Comparison of ENCODE assay signal across 11 cellular contexts in the genomic region with DNA sequence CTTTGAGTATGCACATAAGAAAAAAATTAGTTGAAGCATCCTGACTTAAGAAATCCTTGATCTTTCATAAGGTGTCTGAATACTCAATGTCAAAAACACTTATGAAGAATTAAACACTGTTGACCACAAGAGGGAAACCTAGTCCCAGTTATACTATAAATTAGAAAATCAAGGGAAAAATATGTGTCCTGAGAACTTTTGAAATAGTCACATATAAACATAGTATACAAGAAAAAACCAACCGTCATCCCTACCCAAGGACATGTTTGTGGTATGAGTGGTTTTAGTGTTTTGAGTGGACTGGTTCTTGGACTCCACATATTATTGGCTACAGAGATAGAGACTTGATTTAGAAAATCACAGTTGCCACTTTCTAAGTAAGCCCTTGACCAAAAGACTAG. TPM values are rescaled to one million over a fixed set of nuclear protein-coding genes. Genes with fewer than 3 reads are reported as not detected.
DNase-seq lines count a peak whose midpoint lies in the region; ATAC-seq, FAIRE-seq and TF ChIP-seq lines count a peak whose summit lies in the region.
"Had no signal": no experiment of that assay in that cellular context is flagged by ENCODE, and none has a peak within 500 bp of the region (broad histone marks: within the 10 kb centered on the region; RNA-seq: fewer than 3 reads in every experiment).

No MANE protein-coding gene starts in this region.

- no peaks in the 10 kb centered on the region for H3K9me3 ChIP-seq in CD4-positive, alpha-beta T cell (ENCODE audit: control insufficient read depth, low read length)
- no peaks in the 10 kb centered on the region for H3K9me3 ChIP-seq in astrocyte (ENCODE audit: insufficient read depth, low read depth, low read length)
- no peaks in the 10 kb centered on the region for H3K9me3 ChIP-seq in HepG2 (ENCODE audit: low read length)
- H3K9me3 ChIP-seq in stomach = no peaks in the 10 kb centered on the region

- WGBS in HepG2 (ENCODE audit: low lambda C conversion rate) = 0% methylated on average over 1 of the region's 1 CpG
- 0 to 5% (median 3%) methylated on average over 1 of the region's 1 CpG for WGBS in stomach, 5 donors

- TF ChIP-seq EP300 in HepG2 (IDR thresholded peaks at IDR 0.05; ENCODE audit: low read depth in 2 of 2, low read length in 2 of 2) = no peak
- TF ChIP-seq EP300 in HepG2 (CRISPR knock-in tag; IDR thresholded peaks at IDR 0.05; ENCODE audit: borderline replicate concordance) = no peak
- TF ChIP-seq EP300 in stomach (IDR thresholded peaks at IDR 0.05) = no peak

- no peaks in the 10 kb centered on the region for H3K27me3 ChIP-seq in CD4-positive, alpha-beta T cell (ENCODE audit: control insufficient read depth, insufficient read depth, low read length)
- peaks cover 2% of the 10 kb centered on the region for H3K27me3 ChIP-seq in astrocyte (ENCODE audit: insufficient read depth, low read length)
- no peaks in the 10 kb centered on the region; a peak in 1 of 5 replicates for H3K27me3 ChIP-seq in HepG2 (ENCODE audit: control insufficient read depth in 1 of 2, insufficient read depth in 2 of 2, low read length in 2 of 2)
- peaks cover 0 to 6% (median 0%) of the 10 kb centered on the region in 3 donors for H3K27me3 ChIP-seq in stomach

- H3K4me3 ChIP-seq in astrocyte (ENCODE audit: insufficient read depth, low read depth, low read length) = no peak overlapping the region
- no peak overlapping the region for H3K4me3 ChIP-seq in HepG2 (replicated peaks in 1 of 3; ENCODE audit: insufficient read depth in 1 of 3, low read depth in 2 of 3, low read length in 3 of 3)
- no peak overlapping the region for H3K4me3 ChIP-seq in stomach

- TF ChIP-seq RAD21 in HepG2 (CRISPR knock-in tag; IDR thresholded peaks at IDR 0.05) = 0 out of 2 replicates have a peak, but pooled peaks have one; percentile 19

- H3K4me2 ChIP-seq in astrocyte (ENCODE audit: low read length) = no peak overlapping the region
- H3K4me2 ChIP-seq in HepG2 (ENCODE audit: low read depth, low read length) = no peak overlapping the region

- CTCF ChIA-PET in CD4-positive, alpha-beta T cell (lab: Charles Lee) = interaction anchor here (0.8 to 2.6 kb wide), 5 partner anchors 18 to 368 kb away, joined by 3 to 12 read pairs (median 3); no protein-coding TSS in a partner anchor
- CTCF ChIA-PET in HepG2 (lab: Yijun Ruan, JAX; ENCODE audit: low intra/inter-chr PET ratio, low total read pairs) = interaction anchor here (0.9 to 2.4 kb wide), 6 partner anchors 19 to 436 kb away, joined by 3 to 18 read pairs (median 5); no protein-coding TSS in a partner anchor

- no peak overlapping the region for H3K27ac Mint-ChIP-seq in CD4-positive, alpha-beta T cell
- H3K27ac Mint-ChIP-seq in astrocyte (ENCODE audit: unreplicated experiment) = no peak overlapping the region

- no peaks in the 10 kb centered on the region for H3K4me1 Mint-ChIP-seq in CD4-positive, alpha-beta T cell (ENCODE audit: low read depth)
- H3K4me1 Mint-ChIP-seq in astrocyte (ENCODE audit: low read depth, unreplicated experiment) = peaks cover 3% of the 10 kb centered on the region

- TF ChIP-seq CTCF in CD4-positive, alpha-beta T cell (IDR thresholded peaks at IDR 0.05) = peak; percentile 64
- TF ChIP-seq CTCF in astrocyte (IDR thresholded peaks at IDR 0.05; ENCODE audit: insufficient read depth, low read depth, low read length) (peak; percentile 27), HepG2 (CRISPR knock-in tag; IDR thresholded peaks at IDR 0.05) (peak; percentile 35), stomach (IDR thresholded peaks at IDR 0.05) (peak in 3 of 7 experiments; percentile 21 to 52 (median 23))

- H3K4me3 Mint-ChIP-seq in CD4-positive, alpha-beta T cell = no peak overlapping the region
- no peak overlapping the region for H3K4me3 Mint-ChIP-seq in astrocyte (ENCODE audit: unreplicated experiment)

- TF ChIP-seq POLR2A in HepG2 (IDR thresholded peaks at IDR 0.05; ENCODE audit: insufficient read depth in 1 of 2, low read depth in 2 of 2, low read length in 2 of 2) (no peak), stomach (IDR thresholded peaks at IDR 0.05) (no peak)

- no peak for ATAC-seq in CD4-positive, alpha-beta T cell (ENCODE audit: poor library complexity)
- ATAC-seq in HepG2 (no peak), HG02840 (IDR thresholded peaks at IDR 0.05; ENCODE audit: low FRiP score, unreplicated experiment) (no peak)

- H3K36me3 Mint-ChIP-seq in CD4-positive, alpha-beta T cell (ENCODE audit: low read depth) = no peaks in the 10 kb centered on the region
- H3K36me3 Mint-ChIP-seq in astrocyte (ENCODE audit: low read depth, unreplicated experiment) = no peaks in the 10 kb centered on the region

- intact Hi-C loops in CD4-positive, alpha-beta T cell (cut with DNase I, micrococcal nuclease) = loop anchor here (1.0 to 5.0 kb wide), 3 partner anchors 260 to 365 kb away; no protein-coding TSS in a partner anchor
- intact Hi-C loops in HepG2 (cut with micrococcal nuclease; ENCODE audit: unreplicated experiment) = loop anchor here (1.0 to 5.0 kb wide), 3 partner anchors 15 to 354 kb away; no protein-coding TSS in a partner anchor
- intact Hi-C loops in stomach (cut with DNase I; ENCODE audit: low total_unique reads) = no loop called here

- H3K4me1 ChIP-seq in astrocyte (ENCODE audit: insufficient read depth, low read length) (no peaks in the 10 kb centered on the region), HepG2 (ENCODE audit: insufficient read depth, low read length) (peaks cover 6% of the 10 kb centered on the region), stomach (no peaks in the 10 kb centered on the region)

- in situ Hi-C loops in HepG2 (cut with HindIII; ENCODE audit: extremely low pct_ligation_motif_present, low pct_unique_long_range_greater_than_20kb) = no loop called here

- H2AFZ ChIP-seq in astrocyte (ENCODE audit: low read depth, low read length) (no peak overlapping the region), HepG2 (ENCODE audit: low read length) (no peak overlapping the region)

- H3K9ac ChIP-seq in astrocyte (ENCODE audit: low read length) (no peak overlapping the region), HepG2 (ENCODE audit: insufficient read depth, low read depth, low read length) (no peak overlapping the region)

- no peaks in the 10 kb centered on the region for H3K9me3 Mint-ChIP-seq in CD4-positive, alpha-beta T cell
- no peaks in the 10 kb centered on the region for H3K9me3 Mint-ChIP-seq in astrocyte (ENCODE audit: unreplicated experiment)

- no peak for FAIRE-seq in astrocyte (lab: Jason Lieb, UNC)
- no peak for FAIRE-seq in HepG2 (lab: Jason Lieb, UNC)

- H4K20me1 ChIP-seq in astrocyte (ENCODE audit: insufficient read depth, low read length) = no peaks in the 10 kb centered on the region
- H4K20me1 ChIP-seq in HepG2 (ENCODE audit: insufficient read depth, low read length) = no peaks in the 10 kb centered on the region

- POLR2A ChIA-PET in CD4-positive, alpha-beta T cell (lab: Charles Lee) = no interaction called here
- POLR2A ChIA-PET in HepG2 (lab: Yijun Ruan, JAX) = no interaction called here

- DNase-seq in CD4-positive, alpha-beta T cell = no peak
- DNase-seq in HT1080 (ENCODE audit: low read depth) (peak; percentile 7), astrocyte (ENCODE audit: low read depth) (no peak), HepG2 (ENCODE audit: low spot score) (peak; percentile 27), amygdala (lab: John Stamatoyannopoulos, UW) (no peak), stomach (no peak), HuH-7 (ENCODE audit: low spot score) (no peak)

- H3K79me2 ChIP-seq in astrocyte (ENCODE audit: insufficient read depth, low read length) (no peaks in the 10 kb centered on the region), HepG2 (ENCODE audit: insufficient read depth, low read length) (no peaks in the 10 kb centered on the region)

- H3K36me3 ChIP-seq in astrocyte (ENCODE audit: insufficient read depth, low read length) (no peaks in the 10 kb centered on the region), HepG2 (replicated peaks in 1 of 2; ENCODE audit: control insufficient read depth in 1 of 2, insufficient read depth in 2 of 2, low read length in 2 of 2) (no peaks in the 10 kb centered on the region), stomach (no peaks in the 10 kb centered on the region)

- no TSS peak for BruUV-seq in HepG2 (replicated peaks; lab: Mats Ljungman, UMichigan)

- no peak overlapping the region for H3K27ac ChIP-seq in CD4-positive, alpha-beta T cell (ENCODE audit: low read depth, low read length)
- no peak overlapping the region for H3K27ac ChIP-seq in astrocyte (ENCODE audit: low read depth, low read length)
- no peak overlapping the region for H3K27ac ChIP-seq in HepG2 (ENCODE audit: extremely low read length, insufficient read depth, low read length)
- no peak overlapping the region for H3K27ac ChIP-seq in stomach
- H3K27ac ChIP-seq: HL-60 had no signal

- peaks cover 5% of the 10 kb centered on the region for H3K27me3 Mint-ChIP-seq in CD4-positive, alpha-beta T cell
- H3K27me3 Mint-ChIP-seq in astrocyte (ENCODE audit: low read depth, unreplicated experiment) = peaks cover 18% of the 10 kb centered on the region

RNA-seq across cellular contexts. Expression of a gene that starts 7.6 kb away (rescaled TPM):
- total RNA-seq in CD4-positive, alpha-beta T cell = 10 to 100 TPM; 50.3 to 51.0 TPM
- total RNA-seq in HT1080 (2014; rRNA removed; shearing (Covaris generic)) = 0.33 and 0.61 TPM in 2 replicates
- polyA plus RNA-seq in HT1080 (2015; cell fraction: cytosol; rRNA removed) = 4.6 and 5.1 TPM in 2 replicates
- polyA plus RNA-seq in HT1080 (2015; cell fraction: nucleus; rRNA removed) = 6.3 and 8.3 TPM in 2 replicates
- total RNA-seq in astrocyte = not detected in 2 replicates
- not detected in 2 replicates for total RNA-seq in HepG2 (2016; rRNA removed; fragmentation: Illumina TruSeq; extraction: Trizol)
- not detected in 2 replicates for total RNA-seq in HepG2 (2016; cell fraction: cytosol; rRNA removed; fragmentation: Illumina TruSeq; extraction: Trizol; ENCODE audit: low read depth)
- not detected in 2 replicates for total RNA-seq in HepG2 (2016; cell fraction: insoluble cytoplasmic fraction; rRNA removed; fragmentation: Illumina TruSeq; extraction: Trizol)
- not detected in 2 replicates for total RNA-seq in HepG2 (2016; cell fraction: membrane; rRNA removed; fragmentation: Illumina TruSeq; extraction: Trizol)
- not detected in 2 replicates for total RNA-seq in HepG2 (2016; cell fraction: nucleus; rRNA removed; fragmentation: Illumina TruSeq; extraction: Trizol)
- polyA plus RNA-seq in HepG2 (2011; rRNA removed) = not detected in 2 replicates
- 0.27 and 0.45 TPM in 2 replicates for polyA plus RNA-seq in HepG2 (2011; cell fraction: cytosol; rRNA removed)
- 0.43 TPM in 1 of 2 replicates, not detected in the other for polyA plus RNA-seq in HepG2 (2011; cell fraction: nucleus; rRNA removed)
- polyA plus RNA-seq in HepG2 (2012) = not detected in 2 replicates
- polyA plus RNA-seq in HepG2 (2016; cell fraction: cytosol; fragmentation: Illumina TruSeq; extraction: Trizol; ENCODE audit: low read depth) = not detected in 2 replicates
- polyA plus RNA-seq in HepG2 (2016; cell fraction: insoluble cytoplasmic fraction; fragmentation: Illumina TruSeq; extraction: Trizol; ENCODE audit: low read depth) = not detected in 2 replicates
- not detected in 2 replicates for polyA plus RNA-seq in HepG2 (2016; cell fraction: membrane; fragmentation: Illumina TruSeq; extraction: Trizol; ENCODE audit: low read depth)
- polyA plus RNA-seq in HepG2 (2016; cell fraction: nucleus; fragmentation: Illumina TruSeq; extraction: Trizol; ENCODE audit: insufficient read depth, low read depth) = not detected in 2 replicates
- 0.84 TPM in 1 of 2 replicates, not detected in the other for polyA minus RNA-seq in HepG2 (2011; rRNA and poly(A)+ RNA removed; ENCODE audit: low replicate concordance)
- not detected in 2 replicates for polyA minus RNA-seq in HepG2 (2011; cell fraction: cytosol; rRNA and poly(A)+ RNA removed)
- polyA minus RNA-seq in HepG2 (2011; cell fraction: nucleus; rRNA and poly(A)+ RNA removed) = not detected in 2 replicates
- 100 to 1,000 TPM in 2 of 5 donors, 10 to 100 TPM in 3; 25.8 to 252 (median 84.6) TPM for total RNA-seq in stomach
- 100 to 1,000 TPM in 1 of 3 donors, 10 to 100 TPM in 2; 89.7 to 219 (median 95.8) TPM for polyA plus RNA-seq in stomach

RNA-seq across cellular contexts. Expression of a gene that starts 25.1 kb away (rescaled TPM):
- total RNA-seq in CD4-positive, alpha-beta T cell = not detected
- total RNA-seq in HT1080 (2014; rRNA removed; shearing (Covaris generic)) = not detected in 2 replicates
- not detected in 2 replicates for polyA plus RNA-seq in HT1080 (2015; cell fraction: cytosol; rRNA removed)
- polyA plus RNA-seq in HT1080 (2015; cell fraction: nucleus; rRNA removed) = not detected in 2 replicates
- total RNA-seq in astrocyte (not detected in 2 replicates), HepG2 (2016; rRNA removed; fragmentation: Illumina TruSeq; extraction: Trizol) (not detected in 2 replicates), stomach (not detected)
- total RNA-seq in HepG2 (2016; cell fraction: cytosol; rRNA removed; fragmentation: Illumina TruSeq; extraction: Trizol; ENCODE audit: low read depth) = not detected in 2 replicates
- not detected in 2 replicates for total RNA-seq in HepG2 (2016; cell fraction: insoluble cytoplasmic fraction; rRNA removed; fragmentation: Illumina TruSeq; extraction: Trizol)
- not detected in 2 replicates for total RNA-seq in HepG2 (2016; cell fraction: membrane; rRNA removed; fragmentation: Illumina TruSeq; extraction: Trizol)
- total RNA-seq in HepG2 (2016; cell fraction: nucleus; rRNA removed; fragmentation: Illumina TruSeq; extraction: Trizol) = not detected in 2 replicates
- polyA plus RNA-seq in HepG2 (2011; rRNA removed) (not detected in 2 replicates), stomach (not detected)
- polyA plus RNA-seq in HepG2 (2011; cell fraction: cytosol; rRNA removed) = not detected in 2 replicates
- not detected in 2 replicates for polyA plus RNA-seq in HepG2 (2011; cell fraction: nucleus; rRNA removed)
- polyA plus RNA-seq in HepG2 (2012) = not detected in 2 replicates
- polyA plus RNA-seq in HepG2 (2016; cell fraction: cytosol; fragmentation: Illumina TruSeq; extraction: Trizol; ENCODE audit: low read depth) = not detected in 2 replicates
- polyA plus RNA-seq in HepG2 (2016; cell fraction: insoluble cytoplasmic fraction; fragmentation: Illumina TruSeq; extraction: Trizol; ENCODE audit: low read depth) = not detected in 2 replicates
- polyA plus RNA-seq in HepG2 (2016; cell fraction: membrane; fragmentation: Illumina TruSeq; extraction: Trizol; ENCODE audit: low read depth) = not detected in 2 replicates
- polyA plus RNA-seq in HepG2 (2016; cell fraction: nucleus; fragmentation: Illumina TruSeq; extraction: Trizol; ENCODE audit: insufficient read depth, low read depth) = not detected in 2 replicates
- polyA minus RNA-seq in HepG2 (2011; rRNA and poly(A)+ RNA removed; ENCODE audit: low replicate concordance) = not detected in 2 replicates
- not detected in 2 replicates for polyA minus RNA-seq in HepG2 (2011; cell fraction: cytosol; rRNA and poly(A)+ RNA removed)
- polyA minus RNA-seq in HepG2 (2011; cell fraction: nucleus; rRNA and poly(A)+ RNA removed) = not detected in 2 replicates
- polyA plus RNA-seq: esophagus, thymus had no signal

Comparison
In these comparisons a context has a peak if more than half of its experiments do, and no peak if none do; other contexts are left out.
1. DNase-seq: peak in HT1080 (single experiment) and HepG2 (single experiment); none in CD4-positive, alpha-beta T cell (0 of 10), astrocyte (single experiment), amygdala (0 of 56), stomach (single experiment) and HuH-7 (single experiment).
2. RNA of a gene that starts 7.6 kb away (total RNA-seq): 25.8 to 252 TPM in stomach and 50.3 to 51.0 TPM in CD4-positive, alpha-beta T cell; 0.33 to 0.61 TPM in HT1080, not detected in astrocyte and not detected in HepG2; every median in the first group is over 10 times any median in the second.